ENCODE assay signal across 8 cellular contexts in the genomic region with DNA sequence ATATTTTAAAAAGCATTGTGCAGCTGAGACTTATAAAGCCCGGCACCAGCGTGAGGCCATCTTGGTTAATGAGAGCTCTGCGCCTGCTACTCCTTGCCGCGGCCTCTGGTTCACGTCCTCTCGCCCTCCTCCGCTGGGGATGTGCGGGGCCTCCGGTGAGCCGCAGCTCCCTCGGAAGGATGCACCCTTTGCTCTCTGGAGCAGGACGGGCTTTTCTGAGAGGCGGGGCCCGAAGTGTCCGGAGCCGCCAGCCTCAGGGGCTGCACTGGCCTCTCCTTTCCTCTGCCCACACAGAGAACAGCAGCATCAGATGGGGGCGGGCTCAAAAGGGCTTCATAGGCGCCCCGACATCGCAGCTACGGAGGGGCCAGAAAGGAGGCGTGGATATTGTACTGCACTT.
A peak's percentile ranks its signal among the peaks of the same experiment; 100 is the strongest.
DNase-seq lines count a peak whose midpoint lies in the region; ATAC-seq and TF ChIP-seq lines count a peak whose summit lies in the region.

No MANE protein-coding gene starts in this region.

- intact Hi-C loops in Panc1 (cut with micrococcal nuclease; ENCODE audit: unreplicated experiment): loop anchor here (5.0 kb wide), 2 partner anchors 278 to 348 kb away; no protein-coding TSS in a partner anchor
- intact Hi-C loops in Calu3 (cut with micrococcal nuclease; ENCODE audit: unreplicated experiment): loop anchor here (2.0 kb wide), 1 partner anchor 275 kb away; no protein-coding TSS in a partner anchor
- intact Hi-C loops in CD14-positive monocyte (cut with micrococcal nuclease): loop anchor here (5.0 to 10.0 kb wide), 3 partner anchors 275 to 353 kb away; no protein-coding TSS in a partner anchor

- peak overlapping the region; percentile 53 for H3K4me3 ChIP-seq in AG10803 (ENCODE audit: low read length)
- H3K4me3 ChIP-seq in Panc1 (ENCODE audit: low read depth in 2 of 2, low read length in 2 of 2): peak overlapping the region in 1 of 2 experiments; percentile 14; a peak in 1 of 4 replicates
- peak overlapping the region; percentile 23 to 66 for H3K4me3 ChIP-seq in neuronal stem cell (ENCODE audit: low read length in 2 of 2)

- H2BK12ac ChIP-seq in neuronal stem cell (ENCODE audit: low read length): no peak overlapping the region

- H2BK15ac ChIP-seq in neuronal stem cell (ENCODE audit: low read length): no peak overlapping the region

- H3K9me3 ChIP-seq in Panc1 (ENCODE audit: control insufficient read depth, insufficient read depth, low read depth, low read length) (no peaks in the 10 kb centered on the region), neuronal stem cell (replicated peaks in 1 of 2; ENCODE audit: control insufficient read depth in 2 of 2, insufficient read depth in 1 of 2, low read depth in 1 of 2, low read length in 2 of 2) (no peaks in the 10 kb centered on the region)

- H2AFZ ChIP-seq in neuronal stem cell (ENCODE audit: low read length): peak overlapping the region; percentile 85

- BruUV-seq in Panc1 (replicated peaks; lab: Mats Ljungman, UMichigan) (no TSS peak), Calu3 (replicated peaks; lab: Mats Ljungman, UMichigan) (no TSS peak)

- H3K23ac ChIP-seq in neuronal stem cell (ENCODE audit: low read depth, low read length, poor library complexity): no peak overlapping the region

- H3K79me1 ChIP-seq in neuronal stem cell (ENCODE audit: low read depth, low read length): no peaks in the 10 kb centered on the region

- H3K36me3 Mint-ChIP-seq in glutamatergic neuron (ENCODE audit: unreplicated experiment) (no peaks in the 10 kb centered on the region), Calu3 (ENCODE audit: insufficient read depth, unreplicated experiment) (no peaks in the 10 kb centered on the region), CD14-positive monocyte (no peaks in the 10 kb centered on the region)

- H3K27me3 Mint-ChIP-seq in glutamatergic neuron (ENCODE audit: unreplicated experiment): peaks cover 3% of the 10 kb centered on the region
- H3K27me3 Mint-ChIP-seq in Calu3 (ENCODE audit: unreplicated experiment): peaks cover 66% of the 10 kb centered on the region
- H3K27me3 Mint-ChIP-seq in CD14-positive monocyte (ENCODE audit: low read depth in 3 of 3): peaks cover 13 to 18% (median 15%) of the 10 kb centered on the region in 3 donors

- H3K36me3 ChIP-seq in Panc1 (ENCODE audit: control insufficient read depth, insufficient read depth, low read length) (no peaks in the 10 kb centered on the region), neuronal stem cell (replicated peaks in 1 of 2; ENCODE audit: control insufficient read depth in 2 of 2, insufficient read depth in 2 of 2, low read length in 2 of 2) (no peaks in the 10 kb centered on the region)

- no peak overlapping the region for H3K27ac ChIP-seq in Panc1 (ENCODE audit: low read length)
- H3K27ac ChIP-seq in neuronal stem cell (replicated peaks; ENCODE audit: low read length): no peak overlapping the region

- CTCF ChIA-PET in Panc1 (lab: Charles Lee): interaction anchor here (0.6 to 1.2 kb wide), 9 partner anchors 9 to 631 kb away, joined by 3 to 8 read pairs (median 4); no protein-coding TSS in a partner anchor
- CTCF ChIA-PET in Calu3 (lab: Charles Lee): interaction anchor here (0.8 to 1.6 kb wide), 5 partner anchors 9 to 353 kb away, joined by 3 to 6 read pairs (median 3); no protein-coding TSS in a partner anchor

- H3K4me3 Mint-ChIP-seq in glutamatergic neuron (ENCODE audit: unreplicated experiment) (peak overlapping the region; percentile 72), Calu3 (ENCODE audit: low read depth, unreplicated experiment) (no peak overlapping the region), CD14-positive monocyte (no peak overlapping the region)

- H3K9me3 Mint-ChIP-seq in glutamatergic neuron (ENCODE audit: unreplicated experiment): no peaks in the 10 kb centered on the region
- no peaks in the 10 kb centered on the region for H3K9me3 Mint-ChIP-seq in Calu3 (ENCODE audit: low read depth, unreplicated experiment)
- peaks cover 0 to 2% (median 0%) of the 10 kb centered on the region in 7 donors for H3K9me3 Mint-ChIP-seq in CD14-positive monocyte

- H2BK5ac ChIP-seq in neuronal stem cell (ENCODE audit: low read length): no peak overlapping the region

- POLR2A ChIA-PET in Panc1 (lab: Charles Lee): no interaction called here

- no CpG with 5 or more reads among the region's 23 CpGs for WGBS in neuronal stem cell (ENCODE audit: extremely low coverage in 2 of 2, insufficient read length in 2 of 2, insufficient replicate concordance in 1 of 2), 2 donors

- H3K4me1 ChIP-seq in Panc1 (ENCODE audit: control insufficient read depth, insufficient read depth, low read length) (no peaks in the 10 kb centered on the region), neuronal stem cell (ENCODE audit: control insufficient read depth in 2 of 2, insufficient read depth in 1 of 2, low read depth in 1 of 2, low read length in 2 of 2) (peaks cover 3 to 7% of the 10 kb centered on the region in 2 donors)

- ATAC-seq in Panc1: peak; percentile 49; the same call in 1 of the 2 replicates
- ATAC-seq in HG03159 (IDR thresholded peaks at IDR 0.05; ENCODE audit: unreplicated experiment): no peak
- ATAC-seq in GM18519 (IDR thresholded peaks at IDR 0.05; ENCODE audit: low FRiP score, unreplicated experiment): no peak

- H4K8ac ChIP-seq in neuronal stem cell (ENCODE audit: low read depth, low read length): no peak overlapping the region

- H3K4me2 ChIP-seq in neuronal stem cell (ENCODE audit: insufficient read depth, low read length, poor library complexity, severe bottlenecking): peak overlapping the region; percentile 77

- no peak overlapping the region for H2BK120ac ChIP-seq in neuronal stem cell (ENCODE audit: low read depth, low read length)

- H3K4ac ChIP-seq in neuronal stem cell (ENCODE audit: low read length): no peak overlapping the region

- no peak overlapping the region for H2AK5ac ChIP-seq in neuronal stem cell (ENCODE audit: low read depth, low read length)

- DNase-seq in AG10803 (ENCODE audit: low read depth): peak; percentile 1
- DNase-seq in Panc1 (ENCODE audit: low read depth, low spot score): no peak
- DNase-seq in glutamatergic neuron: peak; percentile 52
- DNase-seq in neuronal stem cell (ENCODE audit: low spot score): peak; percentile 37
- no peak for DNase-seq in Calu3
- no peak for DNase-seq in CD14-positive monocyte (ENCODE audit: low spot score)

- H3K4me1 Mint-ChIP-seq in glutamatergic neuron (ENCODE audit: low read depth, unreplicated experiment) (no peaks in the 10 kb centered on the region), Calu3 (ENCODE audit: low read depth, unreplicated experiment) (no peaks in the 10 kb centered on the region), CD14-positive monocyte (peaks cover 2% of the 10 kb centered on the region)

- H4K91ac ChIP-seq in neuronal stem cell (ENCODE audit: low read depth, low read length, poor library complexity): no peak overlapping the region

- in situ Hi-C loops in Panc1 (cut with HindIII; ENCODE audit: low pct_unique_long_range_greater_than_20kb, low sequenced_read_pairs): no loop called here

- H3K27me3 ChIP-seq in Panc1 (ENCODE audit: control insufficient read depth, insufficient read depth, low read length) (peaks cover 12% of the 10 kb centered on the region), neuronal stem cell (ENCODE audit: control insufficient read depth in 3 of 3, insufficient read depth in 3 of 3, low read depth in 1 of 3, low read length in 3 of 3) (peaks cover 0 to 30% (median 4%) of the 10 kb centered on the region in 3 experiments)

- H3K14ac ChIP-seq in neuronal stem cell (ENCODE audit: low read length): no peak overlapping the region

- H3K9ac ChIP-seq in neuronal stem cell (ENCODE audit: low read depth, low read length, poor library complexity): peak overlapping the region; percentile 73

- TF ChIP-seq CTCF in AG10803 (conservative IDR thresholded peaks at IDR 0.05; ENCODE audit: low read length) (no peak), Panc1 (IDR thresholded peaks at IDR 0.05) (no peak), glutamatergic neuron (IDR thresholded peaks at IDR 0.05; ENCODE audit: partially characterized antibody, unreplicated experiment) (no peak), Calu3 (IDR thresholded peaks at IDR 0.05; ENCODE audit: unreplicated experiment) (no peak), CD14-positive monocyte (IDR thresholded peaks at IDR 0.05) (no peak)

- no peak overlapping the region for H3K27ac Mint-ChIP-seq in glutamatergic neuron (ENCODE audit: unreplicated experiment)
- H3K27ac Mint-ChIP-seq in Calu3 (ENCODE audit: unreplicated experiment): no peak overlapping the region
- no peak overlapping the region for H3K27ac Mint-ChIP-seq in CD14-positive monocyte

- no peak overlapping the region for H3K18ac ChIP-seq in neuronal stem cell (ENCODE audit: low read length)

Comparison
In these comparisons a context has a peak if more than half of its experiments do, and no peak if none do; other contexts are left out.
1. DNase-seq: peak in AG10803 (single experiment), glutamatergic neuron (single experiment) and neuronal stem cell (single experiment); none in Panc1 (single experiment), Calu3 (single experiment) and CD14-positive monocyte (single experiment).